16 cellular contexts compared by ENCODE assay signal in the genomic region with DNA sequence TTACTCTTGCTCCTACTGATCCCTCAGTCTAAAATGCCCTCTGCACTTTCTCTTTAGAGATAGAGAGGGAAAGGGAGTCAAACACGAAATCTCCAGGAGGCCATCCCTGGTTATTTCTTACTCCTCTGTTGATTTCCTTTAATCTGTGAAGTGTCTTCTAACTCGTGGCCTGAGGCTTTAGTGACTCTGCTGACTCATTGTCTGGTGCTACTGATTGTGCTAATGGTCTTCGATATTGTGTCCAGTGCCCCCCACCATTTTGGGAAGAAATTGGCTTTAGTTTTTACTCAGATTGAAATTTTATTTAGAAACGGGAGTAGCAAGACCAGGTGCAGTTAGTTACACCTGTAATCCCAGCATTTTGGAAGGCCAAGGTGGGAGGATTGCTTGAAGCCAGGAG.
DNase-seq lines count a peak whose midpoint lies in the region; ATAC-seq and TF ChIP-seq lines count a peak whose summit lies in the region.
"Had no signal": no experiment of that assay in that cellular context is flagged by ENCODE, and none has a peak within 500 bp of the region (broad histone marks: within the 10 kb centered on the region; RNA-seq: fewer than 3 reads in every experiment).

No MANE protein-coding gene starts in this region.

- no peaks in the 10 kb centered on the region for H3K27me3 Mint-ChIP-seq in nephron progenitor cell (ENCODE audit: low read depth, poor library complexity)

- H3K4me3 Mint-ChIP-seq in nephron progenitor cell, result no peak overlapping the region
- H3K4me3 Mint-ChIP-seq: activated CD4-positive, alpha-beta T cell treated with anti-CD3 and anti-CD28 coated beads for 36 hours; activated naive CD4-positive, alpha-beta T cell treated with anti-CD3 and anti-CD28 coated beads, Interleukin-2, amount 10 ng/mL, durations not matched to agents 7 days and 5 days; natural killer cell had no signal

- TF ChIP-seq CTCF in astrocyte of the spinal cord (IDR thresholded peaks at IDR 0.05; ENCODE audit: low read depth, low read length), result no peak
- no peak for TF ChIP-seq CTCF in nephron progenitor cell (IDR thresholded peaks at IDR 0.05)

- no peak overlapping the region for H3K27ac Mint-ChIP-seq in nephron progenitor cell
- H3K27ac Mint-ChIP-seq: activated CD4-positive, alpha-beta T cell treated with anti-CD3 and anti-CD28 coated beads for 36 hours; activated naive CD4-positive, alpha-beta T cell treated with anti-CD3 and anti-CD28 coated beads, Interleukin-2, amount 10 ng/mL, durations not matched to agents 7 days and 5 days; natural killer cell had no signal

- in situ Hi-C loops in astrocyte of the spinal cord (cut with HindIII; ENCODE audit: low sequenced_read_pairs), result no loop called here

- H3K4me3 ChIP-seq in astrocyte of the spinal cord (ENCODE audit: low read depth, low read length), result no peak overlapping the region
- H3K4me3 ChIP-seq: lower lobe of right lung, right atrium auricular region had no signal

- no peaks in the 10 kb centered on the region for H3K4me1 Mint-ChIP-seq in nephron progenitor cell
- H3K4me1 Mint-ChIP-seq: activated CD4-positive, alpha-beta T cell treated with anti-CD3 and anti-CD28 coated beads for 36 hours; activated naive CD4-positive, alpha-beta T cell treated with anti-CD3 and anti-CD28 coated beads, Interleukin-2, amount 10 ng/mL, durations not matched to agents 7 days and 5 days; natural killer cell had no signal

- no peaks in the 10 kb centered on the region for H3K36me3 Mint-ChIP-seq in nephron progenitor cell (ENCODE audit: low read depth)
- H3K36me3 Mint-ChIP-seq: activated naive CD4-positive, alpha-beta T cell treated with anti-CD3 and anti-CD28 coated beads, Interleukin-2, amount 10 ng/mL, durations not matched to agents 7 days and 5 days; natural killer cell had no signal

- H3K9me3 Mint-ChIP-seq in nephron progenitor cell, result no peaks in the 10 kb centered on the region
- H3K9me3 Mint-ChIP-seq: activated naive CD4-positive, alpha-beta T cell treated with anti-CD3 and anti-CD28 coated beads, Interleukin-2, amount 10 ng/mL, durations not matched to agents 7 days and 5 days; natural killer cell had no signal

- ATAC-seq in GM19328 (IDR thresholded peaks at IDR 0.05; ENCODE audit: unreplicated experiment), result no peak
- ATAC-seq: activated CD4-positive, alpha-beta T cell treated with anti-CD3 and anti-CD28 coated beads for 36 hours; lower lobe of right lung; natural killer cell had no signal

- DNase-seq in EH (ENCODE audit: low read depth), result peak; percentile 70
- DNase-seq in NOMO-1 treated with DMSO at 0.1 percent for 48 hours (lab: John Stamatoyannopoulos, UW; ENCODE audit: unreplicated experiment), result peak; percentile 26
- peak; percentile 32 for DNase-seq in astrocyte of the spinal cord (ENCODE audit: low read depth, low spot score)
- peak; percentile 43 for DNase-seq in iris pigment epithelial cell (ENCODE audit: low read depth)
- DNase-seq in HuH-7 (ENCODE audit: low spot score), result no peak
- DNase-seq in NCI-H146 treated with DMSO at 0.1 percent for 48 hours (lab: John Stamatoyannopoulos, UW; ENCODE audit: unreplicated experiment), result no peak
- no peak for DNase-seq in nephron progenitor cell
- DNase-seq: activated CD4-positive, alpha-beta T cell treated with anti-CD3 and anti-CD28 coated beads for 36 hours; activated naive CD4-positive, alpha-beta T cell treated with anti-CD3 and anti-CD28 coated beads, Interleukin-2, amount 10 ng/mL, durations not matched to agents 7 days and 5 days; effector memory CD4-positive, alpha-beta T cell; lower lobe of right lung; natural killer cell; NCI-H1930; NCI-H69 had no signal

Comparison
In these comparisons a context has a peak if more than half of its experiments do, and no peak if none do; other contexts are left out.
1. DNase-seq: peak in EH (single experiment), NOMO-1 treated with DMSO at 0.1 percent for 48 hours (single experiment), astrocyte of the spinal cord (single experiment) and iris pigment epithelial cell (single experiment); none in HuH-7 (single experiment), NCI-H146 treated with DMSO at 0.1 percent for 48 hours (single experiment) and nephron progenitor cell (single experiment).